In genomic region chr20:34262488-34263288, GRCh38 we compare ENCODE assay signal across 1 cellular context.
TF ChIP-seq lines count a peak whose summit lies in the region.

No MANE protein-coding gene starts in this region.

TF ChIP-seq in HepG2, 621 proteins besides CTCF, POLR2A, EP300 and RAD21 (continued from another document):
- no peak for TF ChIP-seq AKNA (CRISPR knock-in tag; IDR thresholded peaks at IDR 0.05; ENCODE audit: borderline replicate concordance)
- no peak for TF ChIP-seq GLI4 (CRISPR knock-in tag; IDR thresholded peaks at IDR 0.05; ENCODE audit: borderline replicate concordance)
- TF ChIP-seq ZNF646 (CRISPR knock-in tag; IDR thresholded peaks at IDR 0.05) = no peak
- TF ChIP-seq TEAD3 (CRISPR knock-in tag; optimal IDR thresholded peaks at IDR 0.05; ENCODE audit: borderline replicate concordance) = no peak
- no peak for TF ChIP-seq REXO4 (CRISPR knock-in tag; IDR thresholded peaks at IDR 0.05; ENCODE audit: borderline replicate concordance)
- TF ChIP-seq ZNF230 (CRISPR knock-in tag; IDR thresholded peaks at IDR 0.05) = no peak
- TF ChIP-seq ZNF569 (CRISPR knock-in tag; IDR thresholded peaks at IDR 0.05; ENCODE audit: borderline replicate concordance) = no peak
- TF ChIP-seq ZNF597 (CRISPR knock-in tag; IDR thresholded peaks at IDR 0.05) = no peak
- no peak for TF ChIP-seq ZNF432 (CRISPR knock-in tag; IDR thresholded peaks at IDR 0.05; ENCODE audit: borderline replicate concordance)
- TF ChIP-seq ZNF556 (CRISPR knock-in tag; IDR thresholded peaks at IDR 0.05; ENCODE audit: borderline replicate concordance) = no peak
- TF ChIP-seq ZNF256 (CRISPR knock-in tag; conservative IDR thresholded peaks at IDR 0.05) = no peak
- TF ChIP-seq ZNF329 (CRISPR knock-in tag; IDR thresholded peaks at IDR 0.05; ENCODE audit: low read depth) = no peak
- TF ChIP-seq NFIB (CRISPR knock-in tag; IDR thresholded peaks at IDR 0.05; ENCODE audit: borderline replicate concordance) = no peak
- TF ChIP-seq POGZ (CRISPR knock-in tag; IDR thresholded peaks at IDR 0.05) = no peak
- TF ChIP-seq SIX4 (CRISPR knock-in tag; IDR thresholded peaks at IDR 0.05) = no peak
